17 cellular contexts compared by ENCODE assay signal in genomic region chr11:96356837-96357236, GRCh38. TPM values are rescaled to one million over a fixed set of nuclear protein-coding genes. Genes with fewer than 3 reads are reported as not detected.
DNase-seq lines count a peak whose midpoint lies in the region; ATAC-seq and TF ChIP-seq lines count a peak whose summit lies in the region.
"Had no signal": no experiment of that assay in that cellular context is flagged by ENCODE, and none has a peak within 500 bp of the region (broad histone marks: within the 10 kb centered on the region; RNA-seq: fewer than 3 reads in every experiment).

No MANE protein-coding gene starts in this region.

- CTCF ChIA-PET in WTC11 (lab: Charles Lee), result interaction anchor here (1.1 to 1.4 kb wide), 2 partner anchors 12 to 37 kb away, joined by 3 read pairs; no protein-coding TSS in a partner anchor

- H3K27ac Mint-ChIP-seq in activated CD4-positive, alpha-beta T cell treated with anti-CD3 and anti-CD28 coated beads, Interleukin-2, amount 10 ng/mL, durations not matched to agents 24 days and 14 days, result no peak overlapping the region
- H3K27ac Mint-ChIP-seq in WTC11, result peak overlapping the region; percentile 85; the same call in 1 of the 2 replicates
- H3K27ac Mint-ChIP-seq in neural crest cell (ENCODE audit: unreplicated experiment), result peak overlapping the region; percentile 89
- no peak overlapping the region for H3K27ac Mint-ChIP-seq in endothelial cell (ENCODE audit: unreplicated experiment)
- H3K27ac Mint-ChIP-seq: CD14-positive monocyte; CD8-positive, alpha-beta T cell had no signal

- TF ChIP-seq CTCF in WTC11 (IDR thresholded peaks at IDR 0.05) (no peak), neural crest cell (conservative IDR thresholded peaks at IDR 0.05) (no peak), endothelial cell (IDR thresholded peaks at IDR 0.05; ENCODE audit: unreplicated experiment) (no peak)

- H3K36me3 ChIP-seq in HAP-1 (replicated peaks), result no peaks in the 10 kb centered on the region

- H3K4me1 ChIP-seq in HAP-1, result peaks cover 18% of the 10 kb centered on the region
- H3K4me1 ChIP-seq: BLaER1 had no signal

- no peak overlapping the region for H3K4me3 ChIP-seq in HAP-1
- H3K4me3 ChIP-seq: BLaER1, GM23248 had no signal

- H3K4me3 Mint-ChIP-seq in activated CD4-positive, alpha-beta T cell treated with anti-CD3 and anti-CD28 coated beads, Interleukin-2, amount 10 ng/mL, durations not matched to agents 24 days and 14 days, result no peak overlapping the region
- H3K4me3 Mint-ChIP-seq in WTC11, result no peak overlapping the region
- no peak overlapping the region for H3K4me3 Mint-ChIP-seq in neural crest cell
- H3K4me3 Mint-ChIP-seq in endothelial cell (ENCODE audit: unreplicated experiment), result no peak overlapping the region
- H3K4me3 Mint-ChIP-seq: CD14-positive monocyte; CD8-positive, alpha-beta T cell had no signal

- no peaks in the 10 kb centered on the region for H3K9me3 ChIP-seq in HAP-1
- H3K9me3 ChIP-seq: BLaER1 had no signal

- peaks cover 50% of the 10 kb centered on the region for H3K36me3 Mint-ChIP-seq in activated CD4-positive, alpha-beta T cell treated with anti-CD3 and anti-CD28 coated beads, Interleukin-2, amount 10 ng/mL, durations not matched to agents 24 days and 14 days (ENCODE audit: low read depth)
- no peaks in the 10 kb centered on the region; the same call in none of the 2 replicates for H3K36me3 Mint-ChIP-seq in WTC11
- H3K36me3 Mint-ChIP-seq in neural crest cell (ENCODE audit: low read depth), result peaks cover 20% of the 10 kb centered on the region
- H3K36me3 Mint-ChIP-seq in endothelial cell (ENCODE audit: low read depth, unreplicated experiment), result peaks cover 33% of the 10 kb centered on the region

- H3K4me1 Mint-ChIP-seq in activated CD4-positive, alpha-beta T cell treated with anti-CD3 and anti-CD28 coated beads, Interleukin-2, amount 10 ng/mL, durations not matched to agents 24 days and 14 days, result peaks cover 29% of the 10 kb centered on the region
- H3K4me1 Mint-ChIP-seq in WTC11 (0 out of 2 replicates have a peak, but pooled peaks cover 4% of the 10 kb centered on the region), neural crest cell (no peaks in the 10 kb centered on the region), endothelial cell (ENCODE audit: unreplicated experiment) (no peaks in the 10 kb centered on the region)
- H3K4me1 Mint-ChIP-seq: CD14-positive monocyte had no signal

- in situ Hi-C loops in HAP-1 (cut with MboI; ENCODE audit: low sequenced_read_pairs), result no loop called here

- ATAC-seq in WTC11, result no peak
- ATAC-seq: CD8-positive, alpha-beta T cell had no signal

- no peaks in the 10 kb centered on the region for H3K27me3 ChIP-seq in HAP-1 (ENCODE audit: low read depth)
- H3K27me3 ChIP-seq: BLaER1 had no signal

- intact Hi-C loops in activated CD4-positive, alpha-beta T cell treated with anti-CD3 and anti-CD28 coated beads, Interleukin-2, amount 10 ng/mL, durations not matched to agents 24 days and 14 days (cut with micrococcal nuclease), result no loop called here

- no peaks in the 10 kb centered on the region for H3K27me3 Mint-ChIP-seq in activated CD4-positive, alpha-beta T cell treated with anti-CD3 and anti-CD28 coated beads, Interleukin-2, amount 10 ng/mL, durations not matched to agents 24 days and 14 days
- H3K27me3 Mint-ChIP-seq in WTC11 (ENCODE audit: low read depth), result no peaks in the 10 kb centered on the region
- H3K27me3 Mint-ChIP-seq in neural crest cell (ENCODE audit: low read depth), result no peaks in the 10 kb centered on the region
- H3K27me3 Mint-ChIP-seq in endothelial cell (ENCODE audit: unreplicated experiment), result no peaks in the 10 kb centered on the region

- POLR2A ChIA-PET in WTC11 (lab: Charles Lee), result no interaction called here

- no peaks in the 10 kb centered on the region for H3K9me3 Mint-ChIP-seq in activated CD4-positive, alpha-beta T cell treated with anti-CD3 and anti-CD28 coated beads, Interleukin-2, amount 10 ng/mL, durations not matched to agents 24 days and 14 days
- no peaks in the 10 kb centered on the region for H3K9me3 Mint-ChIP-seq in WTC11
- no peaks in the 10 kb centered on the region for H3K9me3 Mint-ChIP-seq in neural crest cell
- no peaks in the 10 kb centered on the region for H3K9me3 Mint-ChIP-seq in endothelial cell (ENCODE audit: unreplicated experiment)
- H3K9me3 Mint-ChIP-seq: CD14-positive monocyte; CD8-positive, alpha-beta T cell had no signal

- DNase-seq in activated CD4-positive, alpha-beta T cell treated with anti-CD3 and anti-CD28 coated beads, Interleukin-2, amount 10 ng/mL, durations not matched to agents 24 days and 14 days, result peak; percentile 48
- DNase-seq in activated CD4-positive, alpha-beta T cell treated with anti-CD3 and anti-CD28 coated beads, Interleukin-2, amount 50 U/mL, for 1 hour, result no peak
- peak; percentile 51 to 74 for DNase-seq in HAP-1 (ENCODE audit: low spot score in 2 of 2)
- no peak for DNase-seq in WTC11 (ENCODE audit: low spot score)
- DNase-seq in neural crest cell (ENCODE audit: low read depth, low spot score), result no peak
- DNase-seq in NCI-H1105 (lab: John Stamatoyannopoulos, UW), result no peak
- DNase-seq in NCI-H1436 (lab: John Stamatoyannopoulos, UW), result no peak
- no peak for DNase-seq in endothelial cell (ENCODE audit: low spot score)
- DNase-seq: 8988T; Calu3; CD8-positive, alpha-beta T cell; DMS79 treated with DMSO at 0.1 percent for 48 hours; GF-D8; GM23248; HCEC 1CT had no signal

TF ChIP-seq in WTC11, 78 proteins besides CTCF, POLR2A, EP300 and RAD21 (continues in another document):
- no peak for TF ChIP-seq JAZF1 (CRISPR knock-in tag; IDR thresholded peaks at IDR 0.05)
- no peak for TF ChIP-seq HMGA2 (CRISPR knock-in tag; IDR thresholded peaks at IDR 0.05)
- TF ChIP-seq ETV6 (CRISPR knock-in tag; IDR thresholded peaks at IDR 0.05), result no peak
- TF ChIP-seq ZNF416 (CRISPR knock-in tag; IDR thresholded peaks at IDR 0.05), result no peak
- TF ChIP-seq ZNF532 (CRISPR knock-in tag; IDR thresholded peaks at IDR 0.05; ENCODE audit: borderline replicate concordance), result no peak
- TF ChIP-seq ERG (CRISPR knock-in tag; IDR thresholded peaks at IDR 0.05), result no peak
- TF ChIP-seq ZMAT4 (CRISPR knock-in tag; IDR thresholded peaks at IDR 0.05), result no peak
- no peak for TF ChIP-seq JUN (CRISPR knock-in tag; IDR thresholded peaks at IDR 0.05)
- TF ChIP-seq MXD4 (CRISPR knock-in tag; IDR thresholded peaks at IDR 0.05; ENCODE audit: borderline replicate concordance), result no peak

RNA-seq across cellular contexts. Expression of gene MAML2, which starts 13.8 kb away (rescaled TPM):
- total RNA-seq in activated CD4-positive, alpha-beta T cell treated with anti-CD3 and anti-CD28 coated beads, Interleukin-2, amount 10 ng/mL, durations not matched to agents 24 days and 14 days, result 11.9 and 12.4 TPM in 2 replicates
- 5.1 to 8.1 TPM (median 5.2 TPM) in 3 replicates for total RNA-seq in WTC11 (2021)
- 18.7 and 20.5 TPM in 2 replicates for total RNA-seq in neural crest cell
- total RNA-seq in endothelial cell (ENCODE audit: unreplicated experiment), result 6.2 TPM

RNA-seq across cellular contexts. Expression of gene CCDC82, which starts 32.9 kb away (rescaled TPM):
- total RNA-seq in activated CD4-positive, alpha-beta T cell treated with anti-CD3 and anti-CD28 coated beads, Interleukin-2, amount 10 ng/mL, durations not matched to agents 24 days and 14 days, result 27.6 and 31.8 TPM in 2 replicates
- total RNA-seq in WTC11 (2021), result 15.0 to 16.3 TPM (median 15.3 TPM) in 3 replicates
- 29.5 and 34.7 TPM in 2 replicates for total RNA-seq in neural crest cell
- 34.1 TPM for total RNA-seq in endothelial cell (ENCODE audit: unreplicated experiment)

RNA-seq across cellular contexts. Expression of gene JRKL, which starts 33.0 kb away (rescaled TPM):
- total RNA-seq in activated CD4-positive, alpha-beta T cell treated with anti-CD3 and anti-CD28 coated beads, Interleukin-2, amount 10 ng/mL, durations not matched to agents 24 days and 14 days, result 9.9 and 11.9 TPM in 2 replicates
- total RNA-seq in WTC11 (2021) (5.0 to 6.1 TPM (median 5.7 TPM) in 3 replicates), neural crest cell (8.2 and 8.9 TPM in 2 replicates), endothelial cell (ENCODE audit: unreplicated experiment) (7.2 TPM)

Comparison
In these comparisons a context has a peak if more than half of its experiments do, and no peak if none do; other contexts are left out.
1. DNase-seq: peak in activated CD4-positive, alpha-beta T cell treated with anti-CD3 and anti-CD28 coated beads, Interleukin-2, amount 10 ng/mL, durations not matched to agents 24 days and 14 days (single experiment) and HAP-1 (2 of 2); none in activated CD4-positive, alpha-beta T cell treated with anti-CD3 and anti-CD28 coated beads, Interleukin-2, amount 50 U/mL, for 1 hour (single experiment), WTC11 (single experiment), neural crest cell (single experiment), NCI-H1105 (single experiment), NCI-H1436 (single experiment) and endothelial cell (single experiment).
2. H3K27ac Mint-ChIP-seq: peak in WTC11 (single experiment) and neural crest cell (single experiment); none in activated CD4-positive, alpha-beta T cell treated with anti-CD3 and anti-CD28 coated beads, Interleukin-2, amount 10 ng/mL, durations not matched to agents 24 days and 14 days (single experiment) and endothelial cell (single experiment).